In genomic region chr3:120449701-120450216, GRCh38 we compare ENCODE assay signal across 8 cellular contexts. TPM values are rescaled to one million over a fixed set of nuclear protein-coding genes. Genes with fewer than 3 reads are reported as not detected.
DNase-seq lines count a peak whose midpoint lies in the region; ATAC-seq and TF ChIP-seq lines count a peak whose summit lies in the region.

No MANE protein-coding gene starts in this region.

- H3K4me1 Mint-ChIP-seq in T-helper 1 cell treated with Interleukin-12 subunit alpha and Interleukin-12 subunit beta and Interleukin-4 antibody, amounts not matched to agents 30 μg/mL and 1 μg/mL, for 36 hours (ENCODE audit: low read depth) = peaks cover 8% of the 10 kb centered on the region

- H3K27me3 ChIP-seq in body of pancreas (no peaks in the 10 kb centered on the region), thyroid gland (no peaks in the 10 kb centered on the region)

- H3K9me3 ChIP-seq in body of pancreas (no peaks in the 10 kb centered on the region), thyroid gland (no peaks in the 10 kb centered on the region)

- WGBS in body of pancreas, 2 donors = 7 to 8% methylated on average over 10 of the region's 10 CpGs
- 9% methylated on average over 10 of the region's 10 CpGs for WGBS in thyroid gland, 2 donors

- peak overlapping the region; percentile 54 for H3K4me3 Mint-ChIP-seq in T-helper 1 cell treated with Interleukin-12 subunit alpha and Interleukin-12 subunit beta and Interleukin-4 antibody, amounts not matched to agents 30 μg/mL and 1 μg/mL, for 36 hours

- H3K27ac Mint-ChIP-seq in T-helper 1 cell treated with Interleukin-12 subunit alpha and Interleukin-12 subunit beta and Interleukin-4 antibody, amounts not matched to agents 30 μg/mL and 1 μg/mL, for 36 hours = no peak overlapping the region

- H3K4me3 ChIP-seq in body of pancreas (peak overlapping the region; percentile 42 to 80), thyroid gland (replicated peaks in 1 of 3) (peak overlapping the region; percentile 21 to 98 (median 88))

- TF ChIP-seq POLR2A in body of pancreas (IDR thresholded peaks at IDR 0.05) (no peak), thyroid gland (IDR thresholded peaks at IDR 0.05) (no peak)

- DNase-seq in T-helper 1 cell (no peak), body of pancreas (no peak), kidney tubule cell (ENCODE audit: low spot score) (peak; percentile 39), thyroid gland (no peak), SHP77 (lab: John Stamatoyannopoulos, UW) (no peak), DMS114 treated with DMSO at 0.1 percent for 48 hours (lab: John Stamatoyannopoulos, UW; ENCODE audit: unreplicated experiment) (no peak)
- no peak for DNase-seq in activated effector memory CD4-positive, alpha-beta T cell treated with anti-CD3 and anti-CD28 coated beads, Interleukin-2, amount 50 U/mL, for 16 hours

- peaks cover 76% of the 10 kb centered on the region for H3K27me3 Mint-ChIP-seq in T-helper 1 cell treated with Interleukin-12 subunit alpha and Interleukin-12 subunit beta and Interleukin-4 antibody, amounts not matched to agents 30 μg/mL and 1 μg/mL, for 36 hours (ENCODE audit: low read depth)

- TF ChIP-seq CTCF in body of pancreas (IDR thresholded peaks at IDR 0.05) (no peak), thyroid gland (IDR thresholded peaks at IDR 0.05) (no peak)

- intact Hi-C loops in body of pancreas (cut with DNase I) (no loop called here), thyroid gland (cut with DNase I) (no loop called here)

- no peaks in the 10 kb centered on the region for H3K9me3 Mint-ChIP-seq in T-helper 1 cell treated with Interleukin-12 subunit alpha and Interleukin-12 subunit beta and Interleukin-4 antibody, amounts not matched to agents 30 μg/mL and 1 μg/mL, for 36 hours

- H3K36me3 ChIP-seq in body of pancreas (replicated peaks in 1 of 2; ENCODE audit: insufficient read depth in 1 of 2, low read depth in 2 of 2) (no peaks in the 10 kb centered on the region), thyroid gland (no peaks in the 10 kb centered on the region)

- peaks cover 14% of the 10 kb centered on the region for H3K4me1 ChIP-seq in body of pancreas
- H3K4me1 ChIP-seq in thyroid gland = peaks cover 24 to 25% of the 10 kb centered on the region in 2 donors

- no peaks in the 10 kb centered on the region for H3K36me3 Mint-ChIP-seq in T-helper 1 cell treated with Interleukin-12 subunit alpha and Interleukin-12 subunit beta and Interleukin-4 antibody, amounts not matched to agents 30 μg/mL and 1 μg/mL, for 36 hours (ENCODE audit: low read depth)

- H3K27ac ChIP-seq in body of pancreas (peak overlapping the region in 3 of 4 donors; percentile 64 to 70 (median 64)), thyroid gland (peak overlapping the region; percentile 91 to 95 (median 92))

- peak; percentile 26 for ATAC-seq in body of pancreas

RNA-seq across cellular contexts. Expression of gene FSTL1, which starts 1.0 kb away (rescaled TPM):
- 10 to 100 TPM; 55.0 to 82.2 TPM for total RNA-seq in body of pancreas
- total RNA-seq in thyroid gland = 100 to 1,000 TPM; 135 to 268 (median 228) TPM
